16 cellular contexts compared by ENCODE assay signal in genomic region chr5:21807953-21808352, GRCh38.
DNase-seq lines count a peak whose midpoint lies in the region; ATAC-seq and TF ChIP-seq lines count a peak whose summit lies in the region.
"Had no signal": no experiment of that assay in that cellular context is flagged by ENCODE, and none has a peak within 500 bp of the region (broad histone marks: within the 10 kb centered on the region; RNA-seq: fewer than 3 reads in every experiment).

No MANE protein-coding gene starts in this region.

- no peak for DNase-seq in RWPE2 (ENCODE audit: low spot score)
- DNase-seq in kidney tubule cell (ENCODE audit: low spot score), result peak; percentile 2
- DNase-seq in NCI-H1694 (lab: John Stamatoyannopoulos, UW), result no peak
- DNase-seq in Right ventricle myocardium superior, result no peak
- DNase-seq: activated T-cell treated with anti-CD3 and anti-CD28 coated beads, Interleukin-2, amount 50 U/mL, for 24 hours; effector memory CD4-positive, alpha-beta T cell; heart left ventricle; Karpas-422; left ventricle myocardium superior; NCI-H526; spleen; tibial artery had no signal

- peak; percentile 35 for ATAC-seq in GM18519 (IDR thresholded peaks at IDR 0.05; ENCODE audit: low FRiP score, unreplicated experiment)
- ATAC-seq in HG03342 (IDR thresholded peaks at IDR 0.05; ENCODE audit: unreplicated experiment), result peak; percentile 68
- ATAC-seq in RWPE2 (ENCODE audit: low read depth), result peak; percentile 40; the same call in 1 of the 3 replicates
- ATAC-seq in HG02798 (IDR thresholded peaks at IDR 0.05; ENCODE audit: poor library complexity, unreplicated experiment), result no peak
- no peak for ATAC-seq in Right ventricle myocardium superior (ENCODE audit: poor library complexity)
- ATAC-seq: activated CD4-positive, CD25-positive, alpha-beta regulatory T cell treated with anti-CD3 and anti-CD28 coated beads, Interleukin-2, amount 50 U/mL, for 24 hours; heart left ventricle; left ventricle myocardium superior had no signal

- no peaks in the 10 kb centered on the region for H3K9me3 ChIP-seq in RWPE2 (ENCODE audit: severe bottlenecking)
- H3K9me3 ChIP-seq: heart left ventricle, spleen, tibial artery had no signal

- intact Hi-C loops in Right ventricle myocardium superior (cut with DNase I), result no loop called here

- no peak for TF ChIP-seq CTCF in RWPE2 (IDR thresholded peaks at IDR 0.05; ENCODE audit: poor library complexity, severe bottlenecking)

- H3K4me3 ChIP-seq in RWPE2 (ENCODE audit: severe bottlenecking), result no peak overlapping the region
- H3K4me3 ChIP-seq: heart left ventricle, spleen, tibial artery had no signal

- H3K4me1 ChIP-seq in RWPE2 (ENCODE audit: insufficient read depth, poor library complexity, severe bottlenecking), result peaks cover 12% of the 10 kb centered on the region
- H3K4me1 ChIP-seq: heart left ventricle, spleen, tibial artery had no signal

- no peak overlapping the region for H3K27ac ChIP-seq in RWPE2 (ENCODE audit: poor library complexity, severe bottlenecking)
- H3K27ac ChIP-seq: heart left ventricle, spleen, tibial artery had no signal

- no peaks in the 10 kb centered on the region for H3K36me3 ChIP-seq in RWPE2 (ENCODE audit: low read depth)
- H3K36me3 ChIP-seq: heart left ventricle, spleen, tibial artery had no signal

- H3K27me3 ChIP-seq in RWPE2 (ENCODE audit: insufficient read depth, poor library complexity, severe bottlenecking), result no peaks in the 10 kb centered on the region
- H3K27me3 ChIP-seq: heart left ventricle, spleen, tibial artery had no signal

Comparison
In these comparisons a context has a peak if more than half of its experiments do, and no peak if none do; other contexts are left out.
1. ATAC-seq: peak in GM18519 (single experiment), HG03342 (single experiment) and RWPE2 (single experiment); none in HG02798 (single experiment) and Right ventricle myocardium superior (single experiment).